17 cellular contexts compared by ENCODE assay signal in the genomic region with DNA sequence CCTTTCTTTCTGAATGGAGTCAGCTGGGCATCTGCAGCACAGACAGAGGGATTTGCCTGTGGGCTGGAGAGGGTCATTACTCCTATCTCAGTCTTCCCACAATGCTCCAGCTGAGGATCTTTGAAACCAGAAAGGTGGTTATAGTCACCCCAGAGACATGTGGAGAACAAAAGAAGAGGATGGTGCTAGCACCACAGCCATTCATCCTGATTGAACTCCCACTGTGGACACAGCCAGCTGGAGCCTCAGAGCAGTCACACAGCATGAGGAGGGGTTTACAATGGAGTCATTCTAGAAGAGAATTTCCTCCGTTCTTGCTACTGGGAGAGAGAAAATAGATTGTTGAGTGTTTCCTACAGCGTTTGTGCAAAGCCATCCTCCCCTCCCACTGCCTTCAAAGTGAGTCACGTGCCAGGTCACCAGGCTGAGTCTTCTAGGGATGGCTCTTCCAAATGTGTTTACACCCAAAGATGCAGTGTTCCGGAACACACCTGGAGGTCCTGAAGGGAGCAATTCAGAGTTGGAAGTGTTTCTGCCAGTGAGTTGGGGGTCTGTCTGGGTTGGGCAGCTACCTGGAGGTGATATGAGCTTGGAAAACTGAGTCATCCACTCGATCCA. TPM values are rescaled to one million over a fixed set of nuclear protein-coding genes. Genes with fewer than 3 reads are reported as not detected.
"Had no signal": no experiment of that assay in that cellular context is flagged by ENCODE, and none has a peak within 500 bp of the region (broad histone marks: within the 10 kb centered on the region; RNA-seq: fewer than 3 reads in every experiment).

No MANE protein-coding gene starts in this region.

- H3K9me3 Mint-ChIP-seq: activated CD4-positive, alpha-beta memory T cell treated with anti-CD3 and anti-CD28 coated beads, Interleukin-2, amount 10 ng/mL, durations not matched to agents 7 days and 5 days; activated naive CD4-positive, alpha-beta T cell treated with anti-CD3 and anti-CD28 coated beads, Interleukin-2, amount 50 U/mL, for 24 hours; activated T-cell treated with anti-CD3 and anti-CD28 coated beads, Interleukin-2, amount 50 U/mL, for 24 hours; immature natural killer cell; stimulated activated effector memory CD8-positive, alpha-beta T cell treated with anti-CD3 and anti-CD28 coated beads, Interleukin-12 subunit alpha, Interleukin-12 subunit beta, amount 100 ng/mL, for 72 hours; T-cell had no signal

- H3K36me3 ChIP-seq: adrenal gland, prostate gland, right lobe of liver had no signal

- H3K36me3 Mint-ChIP-seq: activated naive CD4-positive, alpha-beta T cell treated with anti-CD3 and anti-CD28 coated beads, Interleukin-2, amount 50 U/mL, for 24 hours; immature natural killer cell; stimulated activated effector memory CD8-positive, alpha-beta T cell treated with anti-CD3 and anti-CD28 coated beads, Interleukin-12 subunit alpha, Interleukin-12 subunit beta, amount 100 ng/mL, for 72 hours; T-cell had no signal

- H3K4me1 ChIP-seq: adrenal gland, prostate gland had no signal

- H3K27ac Mint-ChIP-seq: activated CD4-positive, alpha-beta memory T cell treated with anti-CD3 and anti-CD28 coated beads, Interleukin-2, amount 10 ng/mL, durations not matched to agents 7 days and 5 days; activated naive CD4-positive, alpha-beta T cell treated with anti-CD3 and anti-CD28 coated beads, Interleukin-2, amount 50 U/mL, for 24 hours; activated T-cell treated with anti-CD3 and anti-CD28 coated beads, Interleukin-2, amount 50 U/mL, for 24 hours; stimulated activated effector memory CD8-positive, alpha-beta T cell treated with anti-CD3 and anti-CD28 coated beads, Interleukin-12 subunit alpha, Interleukin-12 subunit beta, amount 100 ng/mL, for 72 hours; T-cell had no signal

- FAIRE-seq: endometrium had no signal

- H3K27me3 ChIP-seq: adrenal gland, dorsolateral prefrontal cortex, right lobe of liver had no signal

- DNase-seq: activated CD4-positive, alpha-beta memory T cell treated with anti-CD3 and anti-CD28 coated beads, Interleukin-2, amount 10 ng/mL, durations not matched to agents 7 days and 5 days; activated effector memory CD4-positive, alpha-beta T cell treated with Interleukin-2 at 50 U/mL for 16 hours; activated T-cell treated with anti-CD3 and anti-CD28 coated beads, Interleukin-2, amount 50 U/mL, for 24 hours; adrenal gland; dorsolateral prefrontal cortex; hypothalamus; immature natural killer cell; nephron progenitor cell; right lobe of liver; stimulated activated CD4-positive, alpha-beta T cell treated with anti-CD3 and anti-CD28 coated beads, Interleukin-1b, Interleukin-23, amount 100 ng/mL, for 48 hours; T-cell; T-helper 9 cell had no signal

- H3K9me3 ChIP-seq: adrenal gland, prostate gland, right lobe of liver had no signal

- H3K4me3 Mint-ChIP-seq: activated CD4-positive, alpha-beta memory T cell treated with anti-CD3 and anti-CD28 coated beads, Interleukin-2, amount 10 ng/mL, durations not matched to agents 7 days and 5 days; activated naive CD4-positive, alpha-beta T cell treated with anti-CD3 and anti-CD28 coated beads, Interleukin-2, amount 50 U/mL, for 24 hours; activated T-cell treated with anti-CD3 and anti-CD28 coated beads, Interleukin-2, amount 50 U/mL, for 24 hours; immature natural killer cell; nephron progenitor cell; stimulated activated effector memory CD8-positive, alpha-beta T cell treated with anti-CD3 and anti-CD28 coated beads, Interleukin-12 subunit alpha, Interleukin-12 subunit beta, amount 100 ng/mL, for 72 hours; T-cell had no signal

- H3K27ac ChIP-seq: adrenal gland, dorsolateral prefrontal cortex, prostate gland had no signal

- H3K4me1 Mint-ChIP-seq: activated CD4-positive, alpha-beta memory T cell treated with anti-CD3 and anti-CD28 coated beads, Interleukin-2, amount 10 ng/mL, durations not matched to agents 7 days and 5 days; activated naive CD4-positive, alpha-beta T cell treated with anti-CD3 and anti-CD28 coated beads, Interleukin-2, amount 50 U/mL, for 24 hours; immature natural killer cell; stimulated activated effector memory CD8-positive, alpha-beta T cell treated with anti-CD3 and anti-CD28 coated beads, Interleukin-12 subunit alpha, Interleukin-12 subunit beta, amount 100 ng/mL, for 72 hours; T-cell had no signal

- ATAC-seq: esophagus mucosa; right lobe of liver; stimulated activated effector memory CD8-positive, alpha-beta T cell treated with anti-CD3 and anti-CD28 coated beads, Interleukin-12 subunit alpha, Interleukin-12 subunit beta, amount 100 ng/mL, for 72 hours; T-cell had no signal

- H3K4me3 ChIP-seq: adrenal gland, dorsolateral prefrontal cortex, prostate gland, right lobe of liver had no signal

RNA-seq across cellular contexts. Expression of a gene that starts 18.9 kb away (rescaled TPM):
- total RNA-seq: activated CD4-positive, alpha-beta memory T cell treated with anti-CD3 and anti-CD28 coated beads, Interleukin-2, amount 10 ng/mL, durations not matched to agents 7 days and 5 days had no signal
- polyA plus RNA-seq: immature natural killer cell had no signal

RNA-seq across cellular contexts. Expression of a gene that starts 57.4 kb away (rescaled TPM):
- total RNA-seq: T-cell had no signal
